Comparison of ENCODE assay signal across 28 cellular contexts in the genomic region with DNA sequence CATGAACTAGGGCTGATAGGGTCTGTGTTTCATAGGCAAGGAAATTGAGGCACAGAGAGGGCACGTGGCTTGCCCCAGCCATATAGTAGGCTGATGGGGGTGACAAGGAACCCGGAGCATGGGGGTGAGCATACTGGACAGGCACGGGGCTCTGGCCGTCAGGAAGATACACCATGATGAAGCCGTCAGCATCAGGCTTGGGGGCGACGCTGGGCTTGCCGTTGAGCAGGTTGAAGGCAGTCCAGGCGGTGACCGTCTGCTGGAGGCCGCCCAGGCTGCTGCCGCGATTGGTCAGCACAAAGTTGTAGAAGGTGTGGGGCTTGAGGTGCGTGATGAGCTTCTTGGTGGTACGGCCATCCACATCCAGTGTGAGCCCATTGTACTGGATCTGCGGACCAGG.
"Had no signal": no experiment of that assay in that cellular context is flagged by ENCODE, and none has a peak within 500 bp of the region (broad histone marks: within the 10 kb centered on the region; RNA-seq: fewer than 3 reads in every experiment).

No MANE protein-coding gene starts in this region.

- H3K4me1 ChIP-seq: neural progenitor cell, parathyroid adenoma, psoas muscle, right lobe of liver, sigmoid colon, stomach, thyroid gland, tibial nerve, upper lobe of left lung, vagina had no signal

- H3K79me2 ChIP-seq: parathyroid adenoma had no signal

- H3K36me3 ChIP-seq: ovary, right lobe of liver had no signal

- DNase-seq: naive thymus-derived CD4-positive, alpha-beta T cell; natural killer cell; occipital lobe; ovary; psoas muscle; right lobe of liver; sigmoid colon; small intestine; stimulated activated CD4-positive, alpha-beta T cell treated with anti-CD3 and anti-CD28 coated beads, Interleukin-15, amount 100 ng/mL, for 24 hours; stimulated activated CD4-positive, alpha-beta T cell treated with anti-CD3 and anti-CD28 coated beads, Interleukin-2, amount 100 ng/mL, for 24 hours; stimulated activated CD4-positive, alpha-beta T cell treated with anti-CD3 and anti-CD28 coated beads, Interleukin-2, amount 100 ng/mL, for 48 hours; stimulated activated CD4-positive, alpha-beta T cell treated with anti-CD3 and anti-CD28 coated beads, Interleukin-4, amount 100 ng/mL, for 24 hours; stimulated activated naive B cell treated with anti-CD40 and anti-IgM and Interleukin-4, amounts not matched to agents 10 μg/mL and 1 μg/mL and 100 μg/mL, for 72 hours; stimulated activated naive CD4-positive, alpha-beta T cell treated with Interleukin-2 at 50 U/mL for 16 hours; stomach; thyroid gland; trophoblast cell had no signal

- H3K4me2 ChIP-seq: neural progenitor cell had no signal

- H3K27ac Mint-ChIP-seq: naive thymus-derived CD4-positive, alpha-beta T cell; natural killer cell; nephron; neural progenitor cell; stimulated activated effector memory CD8-positive, alpha-beta T cell treated with anti-CD3 and anti-CD28 coated beads, Interleukin-12 subunit alpha, Interleukin-12 subunit beta, amount 100 ng/mL, for 72 hours; stimulated activated naive B cell treated with anti-CD40 and anti-IgM and Interleukin-4, amounts not matched to agents 10 μg/mL and 1 μg/mL and 100 μg/mL, for 72 hours; stimulated activated naive CD8-positive, alpha-beta T cell treated with anti-CD3 and anti-CD28 coated beads, Interleukin-15, Interleukin-2, amounts not matched to agents 100 ng/mL and 50 ng/mL, for 24 hours had no signal

- H2AFZ ChIP-seq: neural progenitor cell, parathyroid adenoma had no signal

- H3K27ac ChIP-seq: neural progenitor cell, ovary, parathyroid adenoma, psoas muscle, right lobe of liver, sigmoid colon, stomach, thoracic aorta, thyroid gland, tibial nerve, upper lobe of left lung, vagina had no signal

- H3K36me3 Mint-ChIP-seq: natural killer cell; stimulated activated effector memory CD8-positive, alpha-beta T cell treated with anti-CD3 and anti-CD28 coated beads, Interleukin-12 subunit alpha, Interleukin-12 subunit beta, amount 100 ng/mL, for 72 hours had no signal

- ATAC-seq: naive thymus-derived CD4-positive, alpha-beta T cell; natural killer cell; psoas muscle; right cardiac atrium; right lobe of liver; stimulated activated effector memory CD8-positive, alpha-beta T cell treated with anti-CD3 and anti-CD28 coated beads, Interleukin-12 subunit alpha, Interleukin-12 subunit beta, amount 100 ng/mL, for 72 hours; stimulated activated naive B cell treated with anti-CD40 and anti-IgM and Interleukin-4, amounts not matched to agents 10 μg/mL and 1 μg/mL and 100 μg/mL, for 72 hours had no signal

- H3K9me3 Mint-ChIP-seq: natural killer cell; nephron; neural progenitor cell; stimulated activated effector memory CD8-positive, alpha-beta T cell treated with anti-CD3 and anti-CD28 coated beads, Interleukin-12 subunit alpha, Interleukin-12 subunit beta, amount 100 ng/mL, for 72 hours; stimulated activated naive B cell treated with anti-CD40 and anti-IgM and Interleukin-4, amounts not matched to agents 10 μg/mL and 1 μg/mL and 100 μg/mL, for 72 hours; stimulated activated naive CD8-positive, alpha-beta T cell treated with anti-CD3 and anti-CD28 coated beads, Interleukin-15, Interleukin-2, amounts not matched to agents 100 ng/mL and 50 ng/mL, for 24 hours had no signal

- H3K4me1 Mint-ChIP-seq: nephron; neural progenitor cell; stimulated activated effector memory CD8-positive, alpha-beta T cell treated with anti-CD3 and anti-CD28 coated beads, Interleukin-12 subunit alpha, Interleukin-12 subunit beta, amount 100 ng/mL, for 72 hours had no signal

- H3K27me3 Mint-ChIP-seq: progenitor cell of endocrine pancreas; stimulated activated naive CD8-positive, alpha-beta T cell treated with anti-CD3 and anti-CD28 coated beads, Interleukin-15, Interleukin-2, amounts not matched to agents 100 ng/mL and 50 ng/mL, for 24 hours had no signal

- H3K4me3 ChIP-seq: neural progenitor cell, ovary, psoas muscle, right lobe of liver, sigmoid colon, stomach, thoracic aorta, thyroid gland, tibial nerve, upper lobe of left lung, vagina had no signal

- H3K9me3 ChIP-seq: ovary, psoas muscle, right lobe of liver, sigmoid colon, stomach, thoracic aorta, thyroid gland, tibial nerve, upper lobe of left lung, vagina had no signal

- H3K4me3 Mint-ChIP-seq: naive thymus-derived CD4-positive, alpha-beta T cell; natural killer cell; nephron; neural progenitor cell; stimulated activated effector memory CD8-positive, alpha-beta T cell treated with anti-CD3 and anti-CD28 coated beads, Interleukin-12 subunit alpha, Interleukin-12 subunit beta, amount 100 ng/mL, for 72 hours; stimulated activated naive B cell treated with anti-CD40 and anti-IgM and Interleukin-4, amounts not matched to agents 10 μg/mL and 1 μg/mL and 100 μg/mL, for 72 hours; stimulated activated naive CD8-positive, alpha-beta T cell treated with anti-CD3 and anti-CD28 coated beads, Interleukin-15, Interleukin-2, amounts not matched to agents 100 ng/mL and 50 ng/mL, for 24 hours had no signal

- H3K27me3 ChIP-seq: neural progenitor cell, ovary, right lobe of liver, sigmoid colon, stomach, thyroid gland, tibial nerve, upper lobe of left lung, vagina had no signal
